In genomic region chr6:37699138-37699766, GRCh38 we compare ENCODE assay signal across 7 cellular contexts. TPM values are rescaled to one million over a fixed set of nuclear protein-coding genes. Genes with fewer than 3 reads are reported as not detected.
A peak's percentile ranks its signal among the peaks of the same experiment; 100 is the strongest.
DNase-seq lines count a peak whose midpoint lies in the region; ATAC-seq and TF ChIP-seq lines count a peak whose summit lies in the region.

No MANE protein-coding gene starts in this region.

- H3K79me2 ChIP-seq in GM23248 (ENCODE audit: insufficient read depth): no peaks in the 10 kb centered on the region
- no peaks in the 10 kb centered on the region for H3K79me2 ChIP-seq in OCI-LY3 (ENCODE audit: low read length)

- H3K4me3 Mint-ChIP-seq in naive thymus-derived CD8-positive, alpha-beta T cell: peak overlapping the region; percentile 88 to 100 (median 99)

- no peaks in the 10 kb centered on the region for H3K9me2 ChIP-seq in GM23248 (ENCODE audit: insufficient read depth)

- peak overlapping the region in 8 of 10 donors; percentile 47 to 100 (median 69) for H3K27ac Mint-ChIP-seq in naive thymus-derived CD8-positive, alpha-beta T cell

- H3K36me3 Mint-ChIP-seq in naive thymus-derived CD8-positive, alpha-beta T cell: no peaks in the 10 kb centered on the region

- in situ Hi-C loops in GM23248 (cut with MboI): no loop called here

- TF ChIP-seq CTCF in OCI-LY3 (IDR thresholded peaks at IDR 0.05; ENCODE audit: low read depth, low read length): no peak

- no peaks in the 10 kb centered on the region for H3K36me3 ChIP-seq in GM23248 (ENCODE audit: low read depth)
- no peaks in the 10 kb centered on the region for H3K36me3 ChIP-seq in OCI-LY3 (replicated peaks; ENCODE audit: low read depth, low read length)

- H3K4me3 ChIP-seq in GM23248 (peak overlapping the region; percentile 100), OCI-LY3 (ENCODE audit: low read length) (peak overlapping the region; percentile 83)

- H3K9me3 Mint-ChIP-seq in naive thymus-derived CD8-positive, alpha-beta T cell: peaks cover 0 to 1% (median 0%) of the 10 kb centered on the region in 9 donors

- H3K4me1 ChIP-seq in GM23248 (ENCODE audit: insufficient read depth) (peaks cover 5% of the 10 kb centered on the region; the same call in 1 of the 2 replicates), OCI-LY3 (ENCODE audit: low read length) (peaks cover 13% of the 10 kb centered on the region)

- POLR2A ChIA-PET in naive thymus-derived CD8-positive, alpha-beta T cell (lab: Charles Lee): interaction anchor here (0.6 to 1.1 kb wide), 3 partner anchors 183 to 1874 kb away, joined by 3 to 5 read pairs (median 3); no protein-coding TSS in a partner anchor

- H3K9me3 ChIP-seq in GM23248 (ENCODE audit: low read depth) (no peaks in the 10 kb centered on the region), OCI-LY3 (ENCODE audit: insufficient read depth, low read length) (no peaks in the 10 kb centered on the region)

- H3K27ac ChIP-seq in GM23248 (no peak overlapping the region), OCI-LY3 (ENCODE audit: low read length) (no peak overlapping the region)

- H4K20me1 ChIP-seq in GM23248 (ENCODE audit: insufficient read depth) (no peaks in the 10 kb centered on the region), OCI-LY3 (ENCODE audit: insufficient read depth, low read length) (peaks cover 6% of the 10 kb centered on the region; the same call in 1 of the 2 replicates)

- peaks cover 14 to 53% (median 22%) of the 10 kb centered on the region in 5 donors for H3K27me3 Mint-ChIP-seq in naive thymus-derived CD8-positive, alpha-beta T cell

- ATAC-seq in naive thymus-derived CD8-positive, alpha-beta T cell: peak in 1 of 2 donors; percentile 60
- ATAC-seq in HG02588 (IDR thresholded peaks at IDR 0.05; ENCODE audit: unreplicated experiment) (no peak), HG03520 (IDR thresholded peaks at IDR 0.05; ENCODE audit: unreplicated experiment) (no peak)

- peaks cover 25 to 37% (median 25%) of the 10 kb centered on the region in 4 donors for H3K4me1 Mint-ChIP-seq in naive thymus-derived CD8-positive, alpha-beta T cell

- H3K9ac ChIP-seq in GM23248: 0 out of 2 replicates have a peak overlapping the region, but pooled peaks have one; percentile 62
- peak overlapping the region; percentile 71 for H3K9ac ChIP-seq in OCI-LY3 (ENCODE audit: low read length)

- DNase-seq in GM23248: no peak
- DNase-seq in central memory CD4-positive, alpha-beta T cell: peak; percentile 66
- peak in 7 of 10 donors; percentile 38 to 83 (median 73) for DNase-seq in naive thymus-derived CD8-positive, alpha-beta T cell
- no peak for DNase-seq in CD1c-positive myeloid dendritic cell (ENCODE audit: extremely low spot score)

- H3K27me3 ChIP-seq in GM23248 (replicated peaks; ENCODE audit: insufficient read depth) (no peaks in the 10 kb centered on the region), OCI-LY3 (ENCODE audit: low read depth, low read length) (peaks cover 39% of the 10 kb centered on the region)

- no peaks in the 10 kb centered on the region for H3F3A ChIP-seq in GM23248 (ENCODE audit: insufficient read depth)

- H3K4me2 ChIP-seq in GM23248 (ENCODE audit: unreplicated experiment) (peak overlapping the region; percentile 99), OCI-LY3 (ENCODE audit: low read length) (peak overlapping the region; percentile 90)

- 29 to 30% methylated on average over 32 of the region's 32 CpGs for WGBS in GM23248 (ENCODE audit: low coverage in 1 of 2, low lambda C conversion rate in 2 of 2, missing lambda C conversion rate in 2 of 2), 2 experiments

- H2AFZ ChIP-seq in GM23248: peak overlapping the region; percentile 100
- H2AFZ ChIP-seq in OCI-LY3 (ENCODE audit: low read depth, low read length): peak overlapping the region; percentile 93

RNA-seq across cellular contexts. Expression of gene MDGA1, which starts 1.6 kb away (rescaled TPM):
- 7.2 and 7.6 TPM in 2 replicates for total RNA-seq in GM23248 (2014; rRNA removed; shearing (Covaris generic))
- polyA plus RNA-seq in GM23248 (2016; fragmentation: Nextera tagmentation; extraction: Ambion mirVana): 1.3 and 1.9 TPM in 2 replicates
- 1 to 10 TPM; 6.3 to 9.8 TPM for total RNA-seq in naive thymus-derived CD8-positive, alpha-beta T cell
- polyA plus RNA-seq in naive thymus-derived CD8-positive, alpha-beta T cell: 1 to 10 TPM in 1 of 3 donors, under 1 TPM in 2; 0.43 to 1.3 (median 0.46) TPM

Comparison
In these comparisons a context has a peak if more than half of its experiments do, and no peak if none do; other contexts are left out.
1. DNase-seq: peak in central memory CD4-positive, alpha-beta T cell (single experiment) and naive thymus-derived CD8-positive, alpha-beta T cell (7 of 10); none in GM23248 (single experiment) and CD1c-positive myeloid dendritic cell (single experiment).